ENCODE assay signal across 8 cellular contexts in genomic region chr2:156342252-156343095, GRCh38. TPM values are rescaled to one million over a fixed set of nuclear protein-coding genes. Genes with fewer than 3 reads are reported as not detected.
DNase-seq lines count a peak whose midpoint lies in the region; ATAC-seq, FAIRE-seq and TF ChIP-seq lines count a peak whose summit lies in the region.

No MANE protein-coding gene starts in this region.

- peak overlapping the region; percentile 98 for H3K4me3 ChIP-seq in ACC112 (ENCODE audit: low read depth, low read length)
- peak overlapping the region; percentile 87 to 88 for H3K4me3 ChIP-seq in kidney (ENCODE audit: low read length in 2 of 2)

- H3K4me1 Mint-ChIP-seq in central memory CD8-positive, alpha-beta T cell: peaks cover 13% of the 10 kb centered on the region

- H3K36me3 ChIP-seq in ACC112 (ENCODE audit: insufficient read depth, low read length) (no peaks in the 10 kb centered on the region), kidney (ENCODE audit: control insufficient read depth in 1 of 2, insufficient read depth in 2 of 2, low read length in 2 of 2) (no peaks in the 10 kb centered on the region)

- peaks cover 16% of the 10 kb centered on the region for H3K36me3 Mint-ChIP-seq in central memory CD8-positive, alpha-beta T cell (ENCODE audit: insufficient read depth)

- H3K9me3 Mint-ChIP-seq in central memory CD8-positive, alpha-beta T cell: no peaks in the 10 kb centered on the region

- no peaks in the 10 kb centered on the region for H3K27me3 Mint-ChIP-seq in central memory CD8-positive, alpha-beta T cell

- peak overlapping the region; percentile 78 for H2AFZ ChIP-seq in ACC112 (ENCODE audit: low read length, unreplicated experiment)

- TF ChIP-seq CTCF in kidney (IDR thresholded peaks at IDR 0.05; ENCODE audit: borderline replicate concordance, extremely low read depth, insufficient read depth): peak; percentile 5

- intact Hi-C loops in kidney (cut with DNase I): no loop called here

- DNase-seq in NCI-H2196 (lab: John Stamatoyannopoulos, UW; ENCODE audit: unreplicated experiment) (peak; percentile 92), kidney (peak; percentile 98)
- DNase-seq in activated CD4-positive, CD25-positive, alpha-beta regulatory T cell treated with anti-CD3 and anti-CD28 coated beads, Interleukin-2, amount 50 U/mL, for 16 hours (ENCODE audit: low read depth, low spot score): peak; percentile 66
- peak; percentile 82 to 90 for DNase-seq in central memory CD8-positive, alpha-beta T cell (ENCODE audit: low spot score in 2 of 2)
- peak; percentile 76 to 83 (median 79) for DNase-seq in stimulated activated CD4-positive, alpha-beta T cell treated with anti-CD3 and anti-CD28 coated beads, Interleukin-12 subunit alpha, Interleukin-12 subunit beta, amount 100 ng/mL, for 48 hours (ENCODE audit: low read depth in 2 of 3, low spot score in 1 of 3)

- H3K4me3 Mint-ChIP-seq in central memory CD8-positive, alpha-beta T cell: peak overlapping the region; percentile 93

- no peak for FAIRE-seq in kidney (lab: Jason Lieb, UNC)

- H3K9me3 ChIP-seq in kidney (ENCODE audit: control insufficient read depth in 1 of 2, low read length in 2 of 2): no peaks in the 10 kb centered on the region

- peak overlapping the region; percentile 100 for H3K27ac ChIP-seq in ACC112 (ENCODE audit: low read depth, low read length)
- peak overlapping the region; percentile 98 to 100 for H3K27ac ChIP-seq in kidney (ENCODE audit: low read depth in 2 of 2, low read length in 2 of 2)

- H3K27me3 ChIP-seq in ACC112 (ENCODE audit: insufficient read depth, low read length): no peaks in the 10 kb centered on the region

- peak overlapping the region; percentile 95 for H3K27ac Mint-ChIP-seq in central memory CD8-positive, alpha-beta T cell (ENCODE audit: low read depth)

- ATAC-seq in GM18868 (IDR thresholded peaks at IDR 0.05; ENCODE audit: unreplicated experiment): peak; percentile 49
- peak; percentile 58 for ATAC-seq in HG03097 (IDR thresholded peaks at IDR 0.05; ENCODE audit: low FRiP score, unreplicated experiment)
- ATAC-seq in central memory CD8-positive, alpha-beta T cell (replicated peaks; ENCODE audit: extremely low read depth, poor library complexity, severe bottlenecking): peak; percentile 71

- H3K4me1 ChIP-seq in ACC112 (ENCODE audit: control insufficient read depth, insufficient read depth, low read length, unreplicated experiment): peaks cover 34% of the 10 kb centered on the region
- H3K4me1 ChIP-seq in kidney (ENCODE audit: control insufficient read depth in 1 of 2, insufficient read depth in 1 of 2, low read depth in 1 of 2, low read length in 2 of 2): peaks cover 0 to 3% of the 10 kb centered on the region in 2 donors

- peaks cover 7% of the 10 kb centered on the region for H3K79me2 ChIP-seq in ACC112 (ENCODE audit: control insufficient read depth, insufficient read depth, low read length, unreplicated experiment)

- peak overlapping the region; percentile 91 to 98 for H3K9ac ChIP-seq in kidney (ENCODE audit: low read length in 2 of 2)

RNA-seq across cellular contexts. Expression of gene NR4A2, which starts 10.0 kb away (rescaled TPM):
- total RNA-seq in kidney: 2.4 TPM
- polyA plus RNA-seq in kidney (ENCODE audit: insufficient read depth, low read depth, low replicate concordance): 3.1 TPM

Comparison
In these comparisons a context has a peak if more than half of its experiments do, and no peak if none do; other contexts are left out.
1. Peak in every context shown above with its lines: DNase-seq, ATAC-seq, H3K4me3 ChIP-seq and H3K27ac ChIP-seq.